Comparison of ENCODE assay signal across 3 cellular contexts in the genomic region with DNA sequence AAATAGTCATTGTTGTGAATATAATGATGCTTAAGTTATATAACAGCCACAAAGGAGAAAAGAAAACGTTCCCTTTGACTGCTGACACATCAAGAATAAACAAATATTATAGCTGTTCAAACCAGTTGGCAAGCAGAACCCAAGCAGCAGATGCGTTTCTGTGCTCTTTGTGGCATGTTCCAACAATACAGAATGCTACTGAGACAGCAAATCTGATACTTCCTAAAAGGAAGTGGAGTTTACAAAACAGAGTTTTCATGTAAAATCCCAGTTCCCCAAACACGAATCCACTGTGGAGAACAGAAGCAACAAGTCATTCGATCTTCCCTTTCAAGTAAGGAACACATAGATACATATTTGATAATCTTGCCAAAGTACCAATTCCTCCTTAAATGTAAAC.
TF ChIP-seq lines count a peak whose summit lies in the region.

No MANE protein-coding gene starts in this region.

TF ChIP-seq in liver, 16 proteins besides CTCF, POLR2A, EP300 and RAD21:
- no peak for TF ChIP-seq JUND (IDR thresholded peaks at IDR 0.05)
- TF ChIP-seq, protein P1, sequence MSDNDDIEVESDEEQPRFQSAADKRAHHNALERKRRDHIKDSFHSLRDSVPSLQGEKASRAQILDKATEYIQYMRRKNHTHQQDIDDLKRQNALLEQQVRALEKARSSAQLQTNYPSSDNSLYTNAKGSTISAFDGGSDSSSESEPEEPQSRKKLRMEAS (IDR thresholded peaks at IDR 0.05): peak; percentile 9
TF ChIP-seq in liver: peak in this region for 1.

TF ChIP-seq in HepG2, 621 proteins besides CTCF, POLR2A, EP300 and RAD21:
- TF ChIP-seq, protein P2, sequence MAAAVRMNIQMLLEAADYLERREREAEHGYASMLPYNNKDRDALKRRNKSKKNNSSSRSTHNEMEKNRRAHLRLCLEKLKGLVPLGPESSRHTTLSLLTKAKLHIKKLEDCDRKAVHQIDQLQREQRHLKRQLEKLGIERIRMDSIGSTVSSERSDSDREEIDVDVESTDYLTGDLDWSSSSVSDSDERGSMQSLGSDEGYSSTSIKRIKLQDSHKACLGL (CRISPR knock-in tag; IDR thresholded peaks at IDR 0.05): no peak
- TF ChIP-seq STAG1 (CRISPR knock-in tag; IDR thresholded peaks at IDR 0.05): no peak
- no peak for TF ChIP-seq ZNF224 (CRISPR knock-in tag; IDR thresholded peaks at IDR 0.05)
- TF ChIP-seq ZKSCAN1 (IDR thresholded peaks at IDR 0.05; ENCODE audit: low read length): no peak
- no peak for TF ChIP-seq ZNF260 (CRISPR knock-in tag; IDR thresholded peaks at IDR 0.05; ENCODE audit: borderline replicate concordance, low read depth)
- TF ChIP-seq, protein P3, sequence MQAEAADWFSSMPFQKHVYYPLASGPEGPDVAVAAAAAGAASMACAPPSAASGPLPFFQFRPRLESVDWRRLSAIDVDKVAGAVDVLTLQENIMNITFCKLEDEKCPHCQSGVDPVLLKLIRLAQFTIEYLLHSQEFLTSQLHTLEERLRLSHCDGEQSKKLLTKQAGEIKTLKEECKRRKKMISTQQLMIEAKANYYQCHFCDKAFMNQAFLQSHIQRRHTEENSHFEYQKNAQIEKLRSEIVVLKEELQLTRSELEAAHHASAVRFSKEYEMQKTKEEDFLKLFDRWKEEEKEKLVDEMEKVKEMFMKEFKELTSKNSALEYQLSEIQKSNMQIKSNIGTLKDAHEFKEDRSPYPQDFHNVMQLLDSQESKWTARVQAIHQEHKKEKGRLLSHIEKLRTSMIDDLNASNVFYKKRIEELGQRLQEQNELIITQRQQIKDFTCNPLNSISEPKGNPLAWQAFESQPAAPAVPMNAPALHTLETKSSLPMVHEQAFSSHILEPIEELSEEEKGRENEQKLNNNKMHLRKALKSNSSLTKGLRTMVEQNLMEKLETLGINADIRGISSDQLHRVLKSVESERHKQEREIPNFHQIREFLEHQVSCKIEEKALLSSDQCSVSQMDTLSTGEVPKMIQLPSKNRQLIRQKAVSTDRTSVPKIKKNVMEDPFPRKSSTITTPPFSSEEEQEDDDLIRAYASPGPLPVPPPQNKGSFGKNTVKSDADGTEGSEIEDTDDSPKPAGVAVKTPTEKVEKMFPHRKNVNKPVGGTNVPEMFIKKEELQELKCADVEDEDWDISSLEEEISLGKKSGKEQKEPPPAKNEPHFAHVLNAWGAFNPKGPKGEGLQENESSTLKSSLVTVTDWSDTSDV (CRISPR knock-in tag; IDR thresholded peaks at IDR 0.05): no peak
- TF ChIP-seq MIER2 (CRISPR knock-in tag; IDR thresholded peaks at IDR 0.05): no peak
- no peak for TF ChIP-seq ZNF841 (CRISPR knock-in tag; IDR thresholded peaks at IDR 0.05; ENCODE audit: borderline replicate concordance)
- TF ChIP-seq, protein P4, sequence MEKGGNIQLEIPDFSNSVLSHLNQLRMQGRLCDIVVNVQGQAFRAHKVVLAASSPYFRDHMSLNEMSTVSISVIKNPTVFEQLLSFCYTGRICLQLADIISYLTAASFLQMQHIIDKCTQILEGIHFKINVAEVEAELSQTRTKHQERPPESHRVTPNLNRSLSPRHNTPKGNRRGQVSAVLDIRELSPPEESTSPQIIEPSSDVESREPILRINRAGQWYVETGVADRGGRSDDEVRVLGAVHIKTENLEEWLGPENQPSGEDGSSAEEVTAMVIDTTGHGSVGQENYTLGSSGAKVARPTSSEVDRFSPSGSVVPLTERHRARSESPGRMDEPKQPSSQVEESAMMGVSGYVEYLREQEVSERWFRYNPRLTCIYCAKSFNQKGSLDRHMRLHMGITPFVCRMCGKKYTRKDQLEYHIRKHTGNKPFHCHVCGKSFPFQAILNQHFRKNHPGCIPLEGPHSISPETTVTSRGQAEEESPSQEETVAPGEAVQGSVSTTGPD (CRISPR knock-in tag; IDR thresholded peaks at IDR 0.05): no peak
- TF ChIP-seq YEATS4 (CRISPR knock-in tag; IDR thresholded peaks at IDR 0.05; ENCODE audit: borderline replicate concordance): no peak
- no peak for TF ChIP-seq MTA3 (CRISPR knock-in tag; IDR thresholded peaks at IDR 0.05)
- no peak for TF ChIP-seq ZNF589 (CRISPR knock-in tag; conservative IDR thresholded peaks at IDR 0.05)
- TF ChIP-seq ISX (CRISPR knock-in tag; conservative IDR thresholded peaks at IDR 0.05): no peak
TF ChIP-seq in HepG2: peak in this region for 0.

TF ChIP-seq in GM12878, 131 proteins besides CTCF, POLR2A, EP300 and RAD21:
- TF ChIP-seq HDAC6 (IDR thresholded peaks at IDR 0.05; ENCODE audit: unreplicated experiment) (no peak), ATF7 (IDR thresholded peaks at IDR 0.05; ENCODE audit: low read depth) (no peak), IKZF1 (conservative IDR thresholded peaks at IDR 0.05) (0 out of 2 replicates have a peak, but pooled peaks have one; percentile 10), BCL11A (IDR thresholded peaks at IDR 0.05; ENCODE audit: low read depth, low read length) (no peak), CBFB (IDR thresholded peaks at IDR 0.05; ENCODE audit: low read depth) (no peak), IKZF2 (IDR thresholded peaks at IDR 0.05) (peak; percentile 19 to 25; a peak in 2 of 4 replicates), SPI1 (IDR thresholded peaks at IDR 0.05; ENCODE audit: borderline replicate concordance, insufficient read depth, low read depth, low read length) (peak; percentile 76), MEF2A (IDR thresholded peaks at IDR 0.05; ENCODE audit: insufficient read depth, low read depth, low read length) (no peak), TCF12 (IDR thresholded peaks at IDR 0.05; ENCODE audit: low read depth, low read length) (no peak), SREBF2 (IDR thresholded peaks at IDR 0.05; ENCODE audit: low read length) (no peak), POU2F2 (IDR thresholded peaks at IDR 0.05; ENCODE audit: borderline replicate concordance, low read depth, low read length) (no peak), ZNF622 (IDR thresholded peaks at IDR 0.05) (no peak)
- TF ChIP-seq, protein P1 (IDR thresholded peaks at IDR 0.05; ENCODE audit: low read depth, low read length): no peak
- TF ChIP-seq, protein P5, sequence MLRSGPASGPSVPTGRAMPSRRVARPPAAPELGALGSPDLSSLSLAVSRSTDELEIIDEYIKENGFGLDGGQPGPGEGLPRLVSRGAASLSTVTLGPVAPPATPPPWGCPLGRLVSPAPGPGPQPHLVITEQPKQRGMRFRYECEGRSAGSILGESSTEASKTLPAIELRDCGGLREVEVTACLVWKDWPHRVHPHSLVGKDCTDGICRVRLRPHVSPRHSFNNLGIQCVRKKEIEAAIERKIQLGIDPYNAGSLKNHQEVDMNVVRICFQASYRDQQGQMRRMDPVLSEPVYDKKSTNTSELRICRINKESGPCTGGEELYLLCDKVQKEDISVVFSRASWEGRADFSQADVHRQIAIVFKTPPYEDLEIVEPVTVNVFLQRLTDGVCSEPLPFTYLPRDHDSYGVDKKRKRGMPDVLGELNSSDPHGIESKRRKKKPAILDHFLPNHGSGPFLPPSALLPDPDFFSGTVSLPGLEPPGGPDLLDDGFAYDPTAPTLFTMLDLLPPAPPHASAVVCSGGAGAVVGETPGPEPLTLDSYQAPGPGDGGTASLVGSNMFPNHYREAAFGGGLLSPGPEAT (IDR thresholded peaks at IDR 0.05; ENCODE audit: low read depth): no peak
- TF ChIP-seq, protein P6, sequence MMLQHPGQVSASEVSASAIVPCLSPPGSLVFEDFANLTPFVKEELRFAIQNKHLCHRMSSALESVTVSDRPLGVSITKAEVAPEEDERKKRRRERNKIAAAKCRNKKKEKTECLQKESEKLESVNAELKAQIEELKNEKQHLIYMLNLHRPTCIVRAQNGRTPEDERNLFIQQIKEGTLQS (IDR thresholded peaks at IDR 0.05; ENCODE audit: borderline replicate concordance, extremely low read depth, low read depth, low read length): no peak
- TF ChIP-seq, protein P7, sequence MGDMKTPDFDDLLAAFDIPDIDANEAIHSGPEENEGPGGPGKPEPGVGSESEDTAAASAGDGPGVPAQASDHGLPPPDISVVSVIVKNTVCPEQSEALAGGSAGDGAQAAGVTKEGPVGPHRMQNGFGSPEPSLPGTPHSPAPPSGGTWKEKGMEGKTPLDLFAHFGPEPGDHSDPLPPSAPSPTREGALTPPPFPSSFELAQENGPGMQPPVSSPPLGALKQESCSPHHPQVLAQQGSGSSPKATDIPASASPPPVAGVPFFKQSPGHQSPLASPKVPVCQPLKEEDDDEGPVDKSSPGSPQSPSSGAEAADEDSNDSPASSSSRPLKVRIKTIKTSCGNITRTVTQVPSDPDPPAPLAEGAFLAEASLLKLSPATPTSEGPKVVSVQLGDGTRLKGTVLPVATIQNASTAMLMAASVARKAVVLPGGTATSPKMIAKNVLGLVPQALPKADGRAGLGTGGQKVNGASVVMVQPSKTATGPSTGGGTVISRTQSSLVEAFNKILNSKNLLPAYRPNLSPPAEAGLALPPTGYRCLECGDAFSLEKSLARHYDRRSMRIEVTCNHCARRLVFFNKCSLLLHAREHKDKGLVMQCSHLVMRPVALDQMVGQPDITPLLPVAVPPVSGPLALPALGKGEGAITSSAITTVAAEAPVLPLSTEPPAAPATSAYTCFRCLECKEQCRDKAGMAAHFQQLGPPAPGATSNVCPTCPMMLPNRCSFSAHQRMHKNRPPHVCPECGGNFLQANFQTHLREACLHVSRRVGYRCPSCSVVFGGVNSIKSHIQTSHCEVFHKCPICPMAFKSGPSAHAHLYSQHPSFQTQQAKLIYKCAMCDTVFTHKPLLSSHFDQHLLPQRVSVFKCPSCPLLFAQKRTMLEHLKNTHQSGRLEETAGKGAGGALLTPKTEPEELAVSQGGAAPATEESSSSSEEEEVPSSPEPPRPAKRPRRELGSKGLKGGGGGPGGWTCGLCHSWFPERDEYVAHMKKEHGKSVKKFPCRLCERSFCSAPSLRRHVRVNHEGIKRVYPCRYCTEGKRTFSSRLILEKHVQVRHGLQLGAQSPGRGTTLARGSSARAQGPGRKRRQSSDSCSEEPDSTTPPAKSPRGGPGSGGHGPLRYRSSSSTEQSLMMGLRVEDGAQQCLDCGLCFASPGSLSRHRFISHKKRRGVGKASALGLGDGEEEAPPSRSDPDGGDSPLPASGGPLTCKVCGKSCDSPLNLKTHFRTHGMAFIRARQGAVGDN (IDR thresholded peaks at IDR 0.05): no peak
